ENCODE assay signal across 8 cellular contexts in the genomic region with DNA sequence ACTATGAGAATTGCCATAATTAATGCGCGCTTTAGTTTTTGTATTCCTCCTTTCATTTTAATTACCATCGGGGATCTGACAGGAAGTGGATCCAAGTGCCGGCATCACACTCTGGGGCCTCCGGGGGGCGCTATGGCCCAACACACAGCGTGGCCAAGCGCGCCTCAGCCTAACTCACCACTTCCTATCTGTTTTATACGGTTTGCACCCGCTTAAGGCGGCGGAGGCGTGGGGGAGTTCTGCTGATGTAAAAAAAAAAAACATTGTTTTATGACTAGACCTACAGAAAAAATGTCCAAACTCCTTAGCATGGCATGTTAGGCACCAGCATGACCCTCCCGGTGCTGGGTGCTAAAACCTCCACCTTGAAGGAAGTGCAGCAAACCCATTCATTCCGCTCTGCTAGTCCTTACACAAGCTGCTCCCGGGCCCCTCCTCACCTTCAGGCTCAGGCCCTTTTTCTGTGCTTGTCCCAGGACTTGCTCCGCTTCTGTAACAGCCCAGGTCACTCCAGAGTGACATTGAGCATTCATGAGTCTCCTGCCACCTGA. TPM values are rescaled to one million over a fixed set of nuclear protein-coding genes. Genes with fewer than 3 reads are reported as not detected.
DNase-seq lines count a peak whose midpoint lies in the region; ATAC-seq, FAIRE-seq and TF ChIP-seq lines count a peak whose summit lies in the region.

No MANE protein-coding gene starts in this region.

- no peak for FAIRE-seq in H54 (lab: Jason Lieb, UNC)

- no peaks in the 10 kb centered on the region for H3K9me3 ChIP-seq in right atrium auricular region

- H3K27me3 ChIP-seq in right atrium auricular region: no peaks in the 10 kb centered on the region

- DNase-seq in AG08395 (ENCODE audit: low spot score): peak; percentile 18
- DNase-seq in H54 (ENCODE audit: insufficient read length, low spot score): peak; percentile 76
- DNase-seq in SHP77 treated with DMSO at 0.1 percent for 48 hours (lab: John Stamatoyannopoulos, UW): peak; percentile 45
- DNase-seq in activated naive CD4-positive, alpha-beta T cell (lab: John Stamatoyannopoulos, UW): peak; percentile 38 to 78 (median 60)
- no peak for DNase-seq in right atrium auricular region (ENCODE audit: low spot score)
- peak; percentile 44 to 65 for DNase-seq in stimulated activated CD4-positive, alpha-beta T cell treated with anti-CD3 and anti-CD28 coated beads, Interleukin-12 subunit alpha, Interleukin-12 subunit beta, amount 100 ng/mL, for 24 hours (ENCODE audit: low read depth in 2 of 2)

- peak; percentile 40 to 63 for TF ChIP-seq CTCF in right atrium auricular region (IDR thresholded peaks at IDR 0.05)

- no peak overlapping the region for H3K27ac ChIP-seq in right atrium auricular region

- H3K4me1 ChIP-seq in right atrium auricular region: peaks cover 0 to 6% of the 10 kb centered on the region in 2 donors

- H3K36me3 ChIP-seq in right atrium auricular region: no peaks in the 10 kb centered on the region

- no peak for TF ChIP-seq POLR2A in H54 (IDR thresholded peaks at IDR 0.05; ENCODE audit: low read depth, low read length)

- H3K4me3 ChIP-seq in right atrium auricular region: no peak overlapping the region

- ATAC-seq in GM18873 (IDR thresholded peaks at IDR 0.05; ENCODE audit: low FRiP score, unreplicated experiment) (no peak), GM18519 (IDR thresholded peaks at IDR 0.05; ENCODE audit: low FRiP score, unreplicated experiment) (no peak)

RNA-seq across cellular contexts. Expression of gene EBF4, which starts 4.5 kb away (rescaled TPM):
- 1 to 10 TPM; 2.5 to 8.5 TPM for total RNA-seq in right atrium auricular region

RNA-seq across cellular contexts. Expression of gene IDH3B, which starts 24.1 kb away (rescaled TPM):
- total RNA-seq in right atrium auricular region: 100 to 1,000 TPM; 145 to 217 TPM

RNA-seq across cellular contexts. Expression of gene NOP56, which starts 35.7 kb away (rescaled TPM):
- 10 to 100 TPM; 30.9 to 47.1 TPM for total RNA-seq in right atrium auricular region
